Comparison of ENCODE assay signal across 14 cellular contexts in genomic region chr16:88303405-88303804, GRCh38.
DNase-seq lines count a peak whose midpoint lies in the region; ATAC-seq and TF ChIP-seq lines count a peak whose summit lies in the region.
"Had no signal": no experiment of that assay in that cellular context is flagged by ENCODE, and none has a peak within 500 bp of the region (broad histone marks: within the 10 kb centered on the region; RNA-seq: fewer than 3 reads in every experiment).

No MANE protein-coding gene starts in this region.

- H3K4me1 Mint-ChIP-seq in chondrocyte (ENCODE audit: low read depth), result peaks cover 86% of the 10 kb centered on the region
- peaks cover 63% of the 10 kb centered on the region for H3K4me1 Mint-ChIP-seq in nephron
- H3K4me1 Mint-ChIP-seq: CD14-positive monocyte had no signal

- H3K4me3 Mint-ChIP-seq in chondrocyte (ENCODE audit: unreplicated experiment), result no peak overlapping the region
- peak overlapping the region in 1 of 3 experiments; percentile 32 for H3K4me3 Mint-ChIP-seq in nephron
- H3K4me3 Mint-ChIP-seq: CD14-positive monocyte had no signal

- H3K9ac ChIP-seq in Karpas-422 (ENCODE audit: low read length), result no peak overlapping the region

- H3K9me3 ChIP-seq in left ventricle myocardium inferior (replicated peaks), result peaks cover 20% of the 10 kb centered on the region
- H3K9me3 ChIP-seq in uterus, result no peaks in the 10 kb centered on the region
- H3K9me3 ChIP-seq in Karpas-422 (ENCODE audit: low read length), result no peaks in the 10 kb centered on the region

- H3K79me2 ChIP-seq in Karpas-422 (ENCODE audit: low read length), result no peaks in the 10 kb centered on the region

- H3K27ac ChIP-seq in left ventricle myocardium inferior (replicated peaks) (no peak overlapping the region), uterus (peak overlapping the region; percentile 75 to 81), Karpas-422 (ENCODE audit: low read length) (no peak overlapping the region)

- intact Hi-C loops in left ventricle myocardium superior (cut with micrococcal nuclease), result no loop called here
- intact Hi-C loops in left ventricle myocardium inferior (cut with micrococcal nuclease), result no loop called here
- intact Hi-C loops in uterus (cut with DNase I; ENCODE audit: low total_unique reads), result no loop called here

- H3K9me2 ChIP-seq in Karpas-422 (replicated peaks; ENCODE audit: insufficient read depth, low read length), result no peaks in the 10 kb centered on the region

- no peaks in the 10 kb centered on the region for H4K20me1 ChIP-seq in Karpas-422 (ENCODE audit: insufficient read depth, low read depth, low read length)

- H3K9me3 Mint-ChIP-seq in chondrocyte (ENCODE audit: low read depth) (peaks cover 9% of the 10 kb centered on the region), nephron (peaks cover 23% of the 10 kb centered on the region)

- ATAC-seq in left ventricle myocardium superior, result no peak
- ATAC-seq in GM18873 (IDR thresholded peaks at IDR 0.05; ENCODE audit: low FRiP score, unreplicated experiment), result no peak

- H3K4me1 ChIP-seq in left ventricle myocardium inferior (peaks cover 3% of the 10 kb centered on the region), uterus (peaks cover 7 to 34% of the 10 kb centered on the region in 2 donors), Karpas-422 (ENCODE audit: low read length) (no peaks in the 10 kb centered on the region)

- peak overlapping the region; percentile 94 for H3K27ac Mint-ChIP-seq in chondrocyte (ENCODE audit: unreplicated experiment)
- H3K27ac Mint-ChIP-seq in nephron, result peak overlapping the region in 2 of 3 experiments; percentile 76 to 77
- H3K27ac Mint-ChIP-seq: CD14-positive monocyte, IgD-negative memory B cell had no signal

- TF ChIP-seq POLR2A in uterus (IDR thresholded peaks at IDR 0.05), result no peak

- H3K36me3 ChIP-seq in left ventricle myocardium inferior (no peaks in the 10 kb centered on the region), uterus (no peaks in the 10 kb centered on the region), Karpas-422 (ENCODE audit: insufficient read depth, low read length) (no peaks in the 10 kb centered on the region)

- no peak overlapping the region for H2AFZ ChIP-seq in Karpas-422 (ENCODE audit: low read length)

- H3K27me3 ChIP-seq in left ventricle myocardium inferior (ENCODE audit: low read depth) (peaks cover 82% of the 10 kb centered on the region), uterus (no peaks in the 10 kb centered on the region), Karpas-422 (ENCODE audit: low read length) (no peaks in the 10 kb centered on the region)

- H3K27me3 Mint-ChIP-seq in chondrocyte (ENCODE audit: low read depth) (no peaks in the 10 kb centered on the region), nephron (ENCODE audit: low read depth) (peaks cover 15% of the 10 kb centered on the region)
- H3K27me3 Mint-ChIP-seq: IgD-negative memory B cell had no signal

- H3K4me2 ChIP-seq in Karpas-422 (ENCODE audit: low read depth, low read length, poor library complexity, severe bottlenecking), result no peak overlapping the region

- H3K4me3 ChIP-seq in left ventricle myocardium inferior (no peak overlapping the region), uterus (no peak overlapping the region), Karpas-422 (ENCODE audit: low read length) (no peak overlapping the region)

- DNase-seq in left ventricle myocardium superior, result peak; percentile 6
- DNase-seq in left ventricle myocardium inferior, result no peak
- DNase-seq in chondrocyte (ENCODE audit: low spot score), result peak; percentile 61
- DNase-seq in uterus, result no peak
- DNase-seq in activated naive CD4-positive, alpha-beta T cell treated with anti-CD3 and anti-CD28 coated beads, Interleukin-2, amount 50 U/mL, for 16 hours, result no peak
- DNase-seq in Karpas-422, result no peak
- DNase-seq: NCI-H1417, NCI-H1930, NCI-H2171, NCI-H446 treated with DMSO at 0.1 percent for 48 hours had no signal

- H3K36me3 Mint-ChIP-seq in chondrocyte (ENCODE audit: low read depth) (no peaks in the 10 kb centered on the region), nephron (ENCODE audit: low read depth) (no peaks in the 10 kb centered on the region)
- H3K36me3 Mint-ChIP-seq: CD14-positive monocyte had no signal

- TF ChIP-seq CTCF in left ventricle myocardium inferior (IDR thresholded peaks at IDR 0.05; ENCODE audit: borderline replicate concordance) (no peak), chondrocyte (IDR thresholded peaks at IDR 0.05) (no peak), nephron (IDR thresholded peaks at IDR 0.05; ENCODE audit: unreplicated experiment in 3 of 3) (no peak), uterus (IDR thresholded peaks at IDR 0.05) (no peak)

Comparison
In these comparisons a context has a peak if more than half of its experiments do, and no peak if none do; other contexts are left out.
1. DNase-seq: peak in left ventricle myocardium superior (single experiment) and chondrocyte (single experiment); none in left ventricle myocardium inferior (single experiment), uterus (0 of 2), activated naive CD4-positive, alpha-beta T cell treated with anti-CD3 and anti-CD28 coated beads, Interleukin-2, amount 50 U/mL, for 16 hours (single experiment) and Karpas-422 (single experiment).
2. H3K27ac ChIP-seq: peak in uterus (2 of 2); none in left ventricle myocardium inferior (single experiment) and Karpas-422 (single experiment).